ENCODE assay signal across 22 cellular contexts in genomic region chr4:145248502-145248901, GRCh38.
A peak's percentile ranks its signal among the peaks of the same experiment; 100 is the strongest.
DNase-seq lines count a peak whose midpoint lies in the region; ATAC-seq, FAIRE-seq and TF ChIP-seq lines count a peak whose summit lies in the region.
"Had no signal": no experiment of that assay in that cellular context is flagged by ENCODE, and none has a peak within 500 bp of the region (broad histone marks: within the 10 kb centered on the region; RNA-seq: fewer than 3 reads in every experiment).

No MANE protein-coding gene starts in this region.

- no peak overlapping the region for H3K23ac ChIP-seq in IMR-90 (ENCODE audit: low read depth, low read length)

- H2AFZ ChIP-seq in IMR-90 (replicated peaks; ENCODE audit: low read length, poor library complexity) (no peak overlapping the region), K562 (ENCODE audit: low read depth, low read length) (no peak overlapping the region), endothelial cell of umbilical vein (ENCODE audit: low read depth, low read length) (no peak overlapping the region)

- H3K9me1 ChIP-seq in IMR-90 (ENCODE audit: insufficient read depth, low read length) = no peaks in the 10 kb centered on the region
- no peaks in the 10 kb centered on the region for H3K9me1 ChIP-seq in K562 (ENCODE audit: control insufficient read depth, insufficient read depth, low read length)
- no peaks in the 10 kb centered on the region for H3K9me1 ChIP-seq in endothelial cell of umbilical vein (replicated peaks; ENCODE audit: control insufficient read depth, extremely low read depth, insufficient read depth, low read length)

- H3K4me3 ChIP-seq in A549 (no peak overlapping the region), IMR-90 (ENCODE audit: insufficient read depth, low read depth, low read length) (no peak overlapping the region), K562 (no peak overlapping the region), endothelial cell of umbilical vein (replicated peaks in 1 of 3; ENCODE audit: insufficient read depth in 1 of 3, low read depth in 1 of 3, low read length in 3 of 3) (no peak overlapping the region)
- H3K4me3 ChIP-seq: BLaER1 treated with 17β-estradiol and CSF1 and Interleukin-3, amounts not matched to agents 10 nM and 100 nM had no signal

- H3K36me3 ChIP-seq in IMR-90 (ENCODE audit: control insufficient read depth, insufficient read depth, low read length) = no peaks in the 10 kb centered on the region
- H3K36me3 ChIP-seq in K562 (ENCODE audit: control insufficient read depth, insufficient read depth, low read length) = no peaks in the 10 kb centered on the region
- no peaks in the 10 kb centered on the region for H3K36me3 ChIP-seq in endothelial cell of umbilical vein (ENCODE audit: control insufficient read depth in 2 of 2, extremely low read depth in 1 of 2, insufficient read depth in 2 of 2, low read length in 2 of 2)
- H3K36me3 ChIP-seq: BLaER1 treated with 17β-estradiol and CSF1 and Interleukin-3, amounts not matched to agents 10 nM and 100 nM had no signal

- TF ChIP-seq CTCF in A549 (IDR thresholded peaks at IDR 0.05) = no peak
- no peak for TF ChIP-seq CTCF in IMR-90 (conservative IDR thresholded peaks at IDR 0.05; ENCODE audit: low read depth, low read length)
- no peak for TF ChIP-seq CTCF in K562 (IDR thresholded peaks at IDR 0.05 in 2 of 3, conservative IDR thresholded peaks at IDR 0.05 in 1 of 3; ENCODE audit: insufficient read depth in 2 of 3, low read depth in 1 of 3, low read length in 3 of 3)
- TF ChIP-seq CTCF in endothelial cell of umbilical vein (IDR thresholded peaks at IDR 0.05; ENCODE audit: extremely low read depth in 1 of 2, insufficient read depth in 1 of 2, low read depth in 1 of 2, low read length in 2 of 2) = no peak

- POLR2A ChIA-PET in A549 (lab: Yijun Ruan, JAX) (no interaction called here), IMR-90 (lab: Charles Lee; ENCODE audit: unreplicated experiment) (no interaction called here), K562 (lab: Yijun Ruan, JAX) (interaction anchor here (0.5 kb wide), 1 partner anchor 23 kb away, joined by 4 read pairs; no protein-coding TSS in a partner anchor), endothelial cell of umbilical vein (lab: Charles Lee) (no interaction called here)
- POLR2A ChIA-PET in naive thymus-derived CD8-positive, alpha-beta T cell (lab: Charles Lee) = interaction anchor here (0.7 kb wide), 1 partner anchor 31 kb away, joined by 5 read pairs; no protein-coding TSS in a partner anchor

- TF ChIP-seq RAD21 in A549 (conservative IDR thresholded peaks at IDR 0.05 in 1 of 2, IDR thresholded peaks at IDR 0.05 in 1 of 2) (no peak), IMR-90 (IDR thresholded peaks at IDR 0.05; ENCODE audit: low read length) (no peak), K562 (CRISPR knock-in tag; conservative IDR thresholded peaks at IDR 0.05 in 1 of 2, IDR thresholded peaks at IDR 0.05 in 1 of 2) (no peak)

- TF ChIP-seq POLR2A in A549 (IDR thresholded peaks at IDR 0.05; ENCODE audit: low read length) (no peak), IMR-90 (IDR thresholded peaks at IDR 0.05; ENCODE audit: low read depth, low read length) (no peak), K562 (conservative IDR thresholded peaks at IDR 0.05) (no peak), endothelial cell of umbilical vein (IDR thresholded peaks at IDR 0.05; ENCODE audit: low read depth, low read length) (no peak)

- intact Hi-C loops in IMR-90 (cut with micrococcal nuclease) = no loop called here
- intact Hi-C loops in K562 (cut with micrococcal nuclease) = no loop called here
- intact Hi-C loops in endothelial cell of umbilical vein (cut with micrococcal nuclease) = no loop called here

- H2AK5ac ChIP-seq in IMR-90 (ENCODE audit: low read depth, low read length) = no peak overlapping the region

- no peak overlapping the region for H3K27ac Mint-ChIP-seq in naive thymus-derived CD8-positive, alpha-beta T cell
- H3K27ac Mint-ChIP-seq: B cell; CD4-positive, alpha-beta T cell; CD8-positive, alpha-beta T cell had no signal

- no peak overlapping the region for H3K14ac ChIP-seq in IMR-90 (replicated peaks; ENCODE audit: low read depth, low read length)

- H3K27me3 ChIP-seq in IMR-90 (ENCODE audit: control insufficient read depth, insufficient read depth, low read length) = peaks cover 8% of the 10 kb centered on the region
- H3K27me3 ChIP-seq in K562 (ENCODE audit: control insufficient read depth in 2 of 2, insufficient read depth in 2 of 2, low read length in 2 of 2) = peaks cover 5 to 17% of the 10 kb centered on the region in 2 experiments; a peak in 2 of 5 replicates
- H3K27me3 ChIP-seq in endothelial cell of umbilical vein (ENCODE audit: control insufficient read depth in 2 of 2, insufficient read depth in 2 of 2, low read length in 2 of 2) = peaks cover 15 to 16% of the 10 kb centered on the region in 2 experiments
- H3K27me3 ChIP-seq: BLaER1 treated with 17β-estradiol and CSF1 and Interleukin-3, amounts not matched to agents 10 nM and 100 nM had no signal

- no peaks in the 10 kb centered on the region for H3K4me1 Mint-ChIP-seq in naive thymus-derived CD8-positive, alpha-beta T cell
- H3K4me1 Mint-ChIP-seq: B cell had no signal

- no peaks in the 10 kb centered on the region for H3K36me3 Mint-ChIP-seq in naive thymus-derived CD8-positive, alpha-beta T cell
- H3K36me3 Mint-ChIP-seq: CD8-positive, alpha-beta T cell had no signal

- no peak overlapping the region for H3K4me2 ChIP-seq in A549
- H3K4me2 ChIP-seq in IMR-90 (ENCODE audit: low read depth, low read length) = no peak overlapping the region
- H3K4me2 ChIP-seq in K562 (ENCODE audit: insufficient read depth, low read length) = no peak overlapping the region
- no peak overlapping the region for H3K4me2 ChIP-seq in endothelial cell of umbilical vein (ENCODE audit: insufficient read depth, low read length)
- H3K4me2 ChIP-seq: BLaER1 treated with 17β-estradiol and CSF1 and Interleukin-3, amounts not matched to agents 10 nM and 100 nM had no signal

- ATAC-seq in A549 (no peak), IMR-90 (ENCODE audit: low read depth) (no peak), K562 (no peak), HG03565 (IDR thresholded peaks at IDR 0.05; ENCODE audit: unreplicated experiment) (no peak), GM18520 (IDR thresholded peaks at IDR 0.05; ENCODE audit: unreplicated experiment) (no peak)
- ATAC-seq in naive thymus-derived CD8-positive, alpha-beta T cell = no peak
- ATAC-seq: CD8-positive, alpha-beta T cell had no signal

- no peaks in the 10 kb centered on the region for H3K9me3 Mint-ChIP-seq in naive thymus-derived CD8-positive, alpha-beta T cell
- H3K9me3 Mint-ChIP-seq: CD4-positive, alpha-beta T cell; CD8-positive, alpha-beta T cell had no signal

- no peak overlapping the region for H4K5ac ChIP-seq in IMR-90 (ENCODE audit: low read depth, low read length)

- no peak overlapping the region for H2BK15ac ChIP-seq in IMR-90 (ENCODE audit: low read depth, low read length)

- TF ChIP-seq EP300 in A549 (IDR thresholded peaks at IDR 0.05) (no peak), K562 (IDR thresholded peaks at IDR 0.05; ENCODE audit: low read length) (no peak)

- H4K20me1 ChIP-seq in IMR-90 (ENCODE audit: insufficient read depth, low read length) = no peaks in the 10 kb centered on the region
- H4K20me1 ChIP-seq in K562 (replicated peaks; ENCODE audit: control insufficient read depth, insufficient read depth, low read length) = no peaks in the 10 kb centered on the region; the same call in 1 of the 2 replicates
- H4K20me1 ChIP-seq in endothelial cell of umbilical vein (replicated peaks; ENCODE audit: control insufficient read depth, extremely low read depth, insufficient read depth, low read length) = no peaks in the 10 kb centered on the region
- H4K20me1 ChIP-seq: BLaER1 treated with 17β-estradiol and CSF1 and Interleukin-3, amounts not matched to agents 10 nM and 100 nM had no signal

- DNase-seq in A549 (ENCODE audit: low read depth in 1 of 2, low spot score in 1 of 2) = no peak
- DNase-seq in IMR-90 = no peak
- no peak for DNase-seq in K562 (ENCODE audit: extremely low read depth in 1 of 4, low spot score in 3 of 4)
- DNase-seq in endothelial cell of umbilical vein (ENCODE audit: low read depth, low spot score) = no peak
- DNase-seq in naive thymus-derived CD8-positive, alpha-beta T cell = no peak
- DNase-seq: 8988T; AML-193; Caco-2; Calu3; CD4-positive, alpha-beta T cell; CD8-positive, alpha-beta T cell; DMS79 treated with DMSO at 0.1 percent for 48 hours; GF-D8 had no signal

- H3K4me1 ChIP-seq in A549 (no peaks in the 10 kb centered on the region), IMR-90 (ENCODE audit: control insufficient read depth, insufficient read depth, low read length) (no peaks in the 10 kb centered on the region), K562 (replicated peaks in 1 of 2; ENCODE audit: control insufficient read depth in 2 of 2, insufficient read depth in 2 of 2, low read length in 2 of 2) (no peaks in the 10 kb centered on the region), endothelial cell of umbilical vein (ENCODE audit: control insufficient read depth, extremely low read depth, insufficient read depth, low read length) (no peaks in the 10 kb centered on the region)
- H3K4me1 ChIP-seq: BLaER1 treated with 17β-estradiol and CSF1 and Interleukin-3, amounts not matched to agents 10 nM and 100 nM; Caco-2 had no signal

- H2BK120ac ChIP-seq in IMR-90 (ENCODE audit: low read depth, low read length) = no peak overlapping the region

- H3K9me3 ChIP-seq in A549 (no peaks in the 10 kb centered on the region), IMR-90 (ENCODE audit: control insufficient read depth, insufficient read depth, low read length) (no peaks in the 10 kb centered on the region), K562 (replicated peaks; ENCODE audit: control insufficient read depth, insufficient read depth, low read depth, low read length) (no peaks in the 10 kb centered on the region), endothelial cell of umbilical vein (replicated peaks; ENCODE audit: control insufficient read depth, insufficient read depth, low read length) (no peaks in the 10 kb centered on the region)
- H3K9me3 ChIP-seq: Caco-2 had no signal

- CTCF ChIA-PET in A549 (lab: Yijun Ruan, JAX) = no interaction called here
- CTCF ChIA-PET in IMR-90 (lab: Yijun Ruan, JAX) = interaction anchor here (1.1 kb wide), 1 partner anchor 15 kb away, joined by 3 read pairs; no protein-coding TSS in a partner anchor
- CTCF ChIA-PET in K562 (lab: Yijun Ruan, JAX; ENCODE audit: low intra/inter-chr PET ratio) = no interaction called here
- CTCF ChIA-PET in endothelial cell of umbilical vein (lab: Charles Lee) = interaction anchor here (1.0 to 1.6 kb wide), 3 partner anchors 14 to 354 kb away, joined by 3 to 5 read pairs (median 4); no protein-coding TSS in a partner anchor

- H3K4me3 Mint-ChIP-seq in naive thymus-derived CD8-positive, alpha-beta T cell = no peak overlapping the region
- H3K4me3 Mint-ChIP-seq: B cell; CD4-positive, alpha-beta T cell; CD8-positive, alpha-beta T cell had no signal

- H3K27me3 Mint-ChIP-seq in naive thymus-derived CD8-positive, alpha-beta T cell = peaks cover 5 to 14% (median 9%) of the 10 kb centered on the region in 5 donors

- H3K9ac ChIP-seq in IMR-90 (ENCODE audit: low read depth, low read length) = no peak overlapping the region
- H3K9ac ChIP-seq in K562 (ENCODE audit: insufficient read depth in 1 of 2, low read depth in 2 of 2, low read length in 2 of 2) = no peak overlapping the region
- no peak overlapping the region for H3K9ac ChIP-seq in endothelial cell of umbilical vein (replicated peaks; ENCODE audit: extremely low read depth, insufficient read depth, low read length)
- H3K9ac ChIP-seq: BLaER1 treated with 17β-estradiol and CSF1 and Interleukin-3, amounts not matched to agents 10 nM and 100 nM had no signal

- H2AK9ac ChIP-seq in IMR-90 (replicated peaks; ENCODE audit: low read depth, low read length, poor library complexity) = no peak overlapping the region

- dilution Hi-C loops in IMR-90 (cut with HindIII; ENCODE audit: low sequenced_read_pairs, unreplicated experiment) = no loop called here
- dilution Hi-C loops in endothelial cell of umbilical vein (cut with MboI; ENCODE audit: extremely low pct_ligation_motif_present, low sequenced_read_pairs) = loop anchor here (25.0 kb wide), 1 partner anchor 214 kb away; no protein-coding TSS in a partner anchor

- H2BK20ac ChIP-seq in IMR-90 (ENCODE audit: low read depth, low read length) = no peak overlapping the region

- 2% methylated on average over 1 of the region's 1 CpG for WGBS in A549 (ENCODE audit: missing lambda C conversion rate)
- WGBS in IMR-90 (ENCODE audit: extremely low coverage in 2 of 2, insufficient read length in 1 of 2), 2 experiments = no CpG with 5 or more reads among the region's 1 CpG
- 0% methylated on average over 1 of the region's 1 CpG for WGBS in K562 (ENCODE audit: insufficient coverage, low coverage, missing lambda C conversion rate)

- no peak overlapping the region for H3K56ac ChIP-seq in IMR-90 (ENCODE audit: extremely low read depth, insufficient read depth, low read length)

- no peak overlapping the region for H4K8ac ChIP-seq in IMR-90 (ENCODE audit: low read depth in 2 of 2, low read length in 2 of 2)

- no peak overlapping the region for H3K18ac ChIP-seq in IMR-90 (ENCODE audit: low read depth, low read length)

- no peak overlapping the region for H3K4ac ChIP-seq in IMR-90 (ENCODE audit: low read depth, low read length)

- no peak overlapping the region for H2BK5ac ChIP-seq in IMR-90 (ENCODE audit: low read depth, low read length, poor library complexity, severe bottlenecking)

- no peak for FAIRE-seq in A549 (lab: Jason Lieb, UNC)
- FAIRE-seq in K562 (lab: Jason Lieb, UNC) = no peak
- peak; percentile 52 for FAIRE-seq in endothelial cell of umbilical vein (lab: Jason Lieb, UNC)
- FAIRE-seq: A204.1, D721Med, G401.6, GM12891 had no signal

- H3K79me2 ChIP-seq in K562 (ENCODE audit: control insufficient read depth, insufficient read depth, low read length) (no peaks in the 10 kb centered on the region), endothelial cell of umbilical vein (ENCODE audit: control insufficient read depth, insufficient read depth, low read length) (no peaks in the 10 kb centered on the region)

- no peaks in the 10 kb centered on the region for H3K79me1 ChIP-seq in IMR-90 (ENCODE audit: low read depth in 1 of 2, low read length in 2 of 2)

- H4K91ac ChIP-seq in IMR-90 (ENCODE audit: insufficient read depth, low read depth, low read length) = no peak overlapping the region

- in situ Hi-C loops in IMR-90 (cut with MboI; ENCODE audit: low sequenced_read_pairs) = no loop called here
- in situ Hi-C loops in K562 (cut with MboI) = loop anchor here (25.0 kb wide), 1 partner anchor 314 kb away; no protein-coding TSS in a partner anchor

- H3K27ac ChIP-seq in A549 (no peak overlapping the region), IMR-90 (ENCODE audit: insufficient read depth, low read length) (no peak overlapping the region), K562 (ENCODE audit: extremely low read depth, low read depth, low read length) (no peak overlapping the region), endothelial cell of umbilical vein (ENCODE audit: insufficient read depth, low read depth, low read length) (no peak overlapping the region)
- H3K27ac ChIP-seq: BLaER1 treated with 17β-estradiol and CSF1 and Interleukin-3, amounts not matched to agents 10 nM and 100 nM; C4-2B had no signal

- BruUV-seq in IMR-90 (replicated peaks; lab: Mats Ljungman, UMichigan) = no TSS peak
- BruUV-seq in K562 (replicated peaks; lab: Mats Ljungman, UMichigan) = no TSS peak
- BruUV-seq in endothelial cell of umbilical vein (replicated peaks; lab: Mats Ljungman, UMichigan) = no TSS peak

Comparison
In these comparisons a context has a peak if more than half of its experiments do, and no peak if none do; other contexts are left out.
1. CTCF ChIA-PET loops: an anchor here in IMR-90 (1.1 kb wide) and endothelial cell of umbilical vein (1.0 to 1.6 kb wide); none called in A549 and K562.
2. POLR2A ChIA-PET loops: an anchor here in K562 (0.5 kb wide) and naive thymus-derived CD8-positive, alpha-beta T cell (0.7 kb wide); none called in A549, IMR-90 and endothelial cell of umbilical vein.
3. Of the 35 proteins assayed by ChIP-seq in both K562 and A549: peak only in K562: none; only in A549: none; in both: MAFK; in neither: 34.